ENCODE assay signal across 10 cellular contexts in genomic region chr4:8534129-8534528, GRCh38. TPM values are rescaled to one million over a fixed set of nuclear protein-coding genes. Genes with fewer than 3 reads are reported as not detected.
A peak's percentile ranks its signal among the peaks of the same experiment; 100 is the strongest.
DNase-seq lines count a peak whose midpoint lies in the region; ATAC-seq and FAIRE-seq lines count a peak whose summit lies in the region.
"Had no signal": no experiment of that assay in that cellular context is flagged by ENCODE, and none has a peak within 500 bp of the region (broad histone marks: within the 10 kb centered on the region; RNA-seq: fewer than 3 reads in every experiment).

No MANE protein-coding gene starts in this region.

- H2BK120ac ChIP-seq in mesenchymal stem cell (ENCODE audit: low read depth, low read length) = no peak overlapping the region

- peak; percentile 39 for FAIRE-seq in GM19239 (lab: Jason Lieb, UNC)

- H4K91ac ChIP-seq in mesenchymal stem cell (ENCODE audit: low read length) = peak overlapping the region; percentile 70

- H3K4me3 ChIP-seq in mesenchymal stem cell (ENCODE audit: insufficient read depth in 1 of 2, low read depth in 1 of 2, low read length in 2 of 2) = peak overlapping the region in 1 of 2 experiments; percentile 5

- intact Hi-C loops in posterior vena cava (cut with DNase I) = no loop called here

- H3K36me3 ChIP-seq in mesenchymal stem cell (ENCODE audit: control insufficient read depth in 1 of 2, insufficient read depth in 2 of 2, low read depth in 1 of 2, low read length in 2 of 2) = no peaks in the 10 kb centered on the region

- peak overlapping the region in 1 of 2 experiments; percentile 40 for H3K18ac ChIP-seq in mesenchymal stem cell (ENCODE audit: low read depth in 1 of 2, low read length in 2 of 2)

- peaks cover 11% of the 10 kb centered on the region for H3K4me1 ChIP-seq in mesenchymal stem cell (ENCODE audit: control insufficient read depth, insufficient read depth, low read depth, low read length)

- no peak overlapping the region for H3K23ac ChIP-seq in mesenchymal stem cell (ENCODE audit: low read length in 2 of 2)

- H3K27ac ChIP-seq in mesenchymal stem cell (ENCODE audit: low read length, poor library complexity, severe bottlenecking) = no peak overlapping the region

- no peaks in the 10 kb centered on the region for H3K27me3 ChIP-seq in mesenchymal stem cell (ENCODE audit: control insufficient read depth in 1 of 2, insufficient read depth in 1 of 2, low read length in 2 of 2)

- no peaks in the 10 kb centered on the region for H3K4me1 Mint-ChIP-seq in activated naive CD8-positive, alpha-beta T cell treated with anti-CD3 and anti-CD28 coated beads, Interleukin-2, amount 50 U/mL, for 24 hours

- DNase-seq in GM19239 (ENCODE audit: insufficient read length, low spot score) = no peak
- peak; percentile 74 for DNase-seq in amniotic epithelial cell (ENCODE audit: low read depth)
- peak; percentile 75 for DNase-seq in mesenchymal stem cell
- no peak for DNase-seq in activated gamma-delta T cell treated with Interleukin-2 at 50 U/mL for 16 hours
- no peak for DNase-seq in NCI-H510A (lab: John Stamatoyannopoulos, UW)
- no peak for DNase-seq in posterior vena cava (ENCODE audit: low spot score)
- no peak for DNase-seq in activated naive CD8-positive, alpha-beta T cell treated with anti-CD3 and anti-CD28 coated beads, Interleukin-2, amount 50 U/mL, for 24 hours
- DNase-seq: right cardiac atrium had no signal

- no peak overlapping the region for H2BK5ac ChIP-seq in mesenchymal stem cell (ENCODE audit: low read depth, low read length, poor library complexity, severe bottlenecking)

- H3K36me3 Mint-ChIP-seq in activated naive CD8-positive, alpha-beta T cell treated with anti-CD3 and anti-CD28 coated beads, Interleukin-2, amount 50 U/mL, for 24 hours (ENCODE audit: low read depth) = peaks cover 1% of the 10 kb centered on the region

- H4K8ac ChIP-seq in mesenchymal stem cell (ENCODE audit: low read length) = no peak overlapping the region

- no peak overlapping the region for H2AK5ac ChIP-seq in mesenchymal stem cell (ENCODE audit: low read length, severe bottlenecking)

- ATAC-seq in HG03039 (IDR thresholded peaks at IDR 0.05; ENCODE audit: unreplicated experiment) = peak; percentile 91
- no peak for ATAC-seq in activated naive CD8-positive, alpha-beta T cell treated with anti-CD3 and anti-CD28 coated beads, Interleukin-2, amount 50 U/mL, for 24 hours

- no peaks in the 10 kb centered on the region for H3K9me3 ChIP-seq in mesenchymal stem cell (ENCODE audit: control insufficient read depth, low read length)

- H3K4me3 Mint-ChIP-seq in activated naive CD8-positive, alpha-beta T cell treated with anti-CD3 and anti-CD28 coated beads, Interleukin-2, amount 50 U/mL, for 24 hours = no peak overlapping the region

- H3K4me2 ChIP-seq in mesenchymal stem cell (ENCODE audit: low read length, poor library complexity, severe bottlenecking) = no peak overlapping the region

- no peak overlapping the region for H2BK15ac ChIP-seq in mesenchymal stem cell (ENCODE audit: low read depth, poor library complexity, severe bottlenecking)

- H2BK12ac ChIP-seq in mesenchymal stem cell (ENCODE audit: low read length in 2 of 2) = no peak overlapping the region

- H3K14ac ChIP-seq in mesenchymal stem cell (ENCODE audit: low read length in 2 of 2) = no peak overlapping the region

- no peaks in the 10 kb centered on the region for H3K79me1 ChIP-seq in mesenchymal stem cell (replicated peaks; ENCODE audit: low read length, poor library complexity, severe bottlenecking)

- WGBS in mesenchymal stem cell = 58% methylated on average over 4 of the region's 4 CpGs

- H3K27me3 Mint-ChIP-seq in activated naive CD8-positive, alpha-beta T cell treated with anti-CD3 and anti-CD28 coated beads, Interleukin-2, amount 50 U/mL, for 24 hours = peaks cover 2% of the 10 kb centered on the region

- H3K27ac Mint-ChIP-seq in activated naive CD8-positive, alpha-beta T cell treated with anti-CD3 and anti-CD28 coated beads, Interleukin-2, amount 50 U/mL, for 24 hours = no peak overlapping the region

- peaks cover 8% of the 10 kb centered on the region for H3K9me3 Mint-ChIP-seq in activated naive CD8-positive, alpha-beta T cell treated with anti-CD3 and anti-CD28 coated beads, Interleukin-2, amount 50 U/mL, for 24 hours

- no peak overlapping the region for H3K4ac ChIP-seq in mesenchymal stem cell (ENCODE audit: low read depth in 1 of 2, low read length in 2 of 2)

- peak overlapping the region; percentile 54 for H3K9ac ChIP-seq in mesenchymal stem cell (ENCODE audit: low read length)

- peak overlapping the region; percentile 15 for H2AFZ ChIP-seq in mesenchymal stem cell (ENCODE audit: low read depth, low read length)

RNA-seq across cellular contexts. Expression of gene GPR78, which starts 46.1 kb away (rescaled TPM):
- 0.04 TPM for polyA plus RNA-seq in mesenchymal stem cell (2013, experiment 1 of 2)
- 0.12 TPM for polyA plus RNA-seq in mesenchymal stem cell (2013, experiment 2 of 2)
- under 1 TPM; 0.09 to 0.10 TPM for total RNA-seq in posterior vena cava
- total RNA-seq: T-helper 1 cell treated with Interleukin-12 subunit alpha and Interleukin-12 subunit beta and Interleukin-4 antibody, amounts not matched to agents 30 ng/mL and 1 ng/mL, for 36 hours had no signal

RNA-seq across cellular contexts. Expression of gene CPZ, which starts 58.4 kb away (rescaled TPM):
- 10.1 TPM for polyA plus RNA-seq in mesenchymal stem cell (2013, experiment 1 of 2)
- 10.8 TPM for polyA plus RNA-seq in mesenchymal stem cell (2013, experiment 2 of 2)
- total RNA-seq in posterior vena cava = 10 to 100 TPM in 1 of 2 donors, 1 to 10 TPM in 1; 5.3 to 15.6 TPM
- total RNA-seq: T-helper 1 cell treated with Interleukin-12 subunit alpha and Interleukin-12 subunit beta and Interleukin-4 antibody, amounts not matched to agents 30 ng/mL and 1 ng/mL, for 36 hours had no signal

Comparison
In these comparisons a context has a peak if more than half of its experiments do, and no peak if none do; other contexts are left out.
1. DNase-seq: peak in amniotic epithelial cell (single experiment) and mesenchymal stem cell (single experiment); none in GM19239 (single experiment), activated gamma-delta T cell treated with Interleukin-2 at 50 U/mL for 16 hours (single experiment), NCI-H510A (single experiment), posterior vena cava (single experiment) and activated naive CD8-positive, alpha-beta T cell treated with anti-CD3 and anti-CD28 coated beads, Interleukin-2, amount 50 U/mL, for 24 hours (single experiment).